Comparison of ENCODE assay signal across 6 cellular contexts in genomic region chr2:16270441-16270840, GRCh38.
"Had no signal": no experiment of that assay in that cellular context is flagged by ENCODE, and none has a peak within 500 bp of the region (broad histone marks: within the 10 kb centered on the region; RNA-seq: fewer than 3 reads in every experiment).

No MANE protein-coding gene starts in this region.

- ATAC-seq: GM23338, K562 had no signal

- H3K4me3 Mint-ChIP-seq: GM23338, H9 had no signal

- H3K4me3 ChIP-seq: GM23338, K562 had no signal

- DNase-seq: H9, HCEC 1CT, IMR-90, KG1 had no signal

- H3K27ac Mint-ChIP-seq: GM23338 had no signal

- H3K9me3 Mint-ChIP-seq: H9 had no signal
